In the genomic region with DNA sequence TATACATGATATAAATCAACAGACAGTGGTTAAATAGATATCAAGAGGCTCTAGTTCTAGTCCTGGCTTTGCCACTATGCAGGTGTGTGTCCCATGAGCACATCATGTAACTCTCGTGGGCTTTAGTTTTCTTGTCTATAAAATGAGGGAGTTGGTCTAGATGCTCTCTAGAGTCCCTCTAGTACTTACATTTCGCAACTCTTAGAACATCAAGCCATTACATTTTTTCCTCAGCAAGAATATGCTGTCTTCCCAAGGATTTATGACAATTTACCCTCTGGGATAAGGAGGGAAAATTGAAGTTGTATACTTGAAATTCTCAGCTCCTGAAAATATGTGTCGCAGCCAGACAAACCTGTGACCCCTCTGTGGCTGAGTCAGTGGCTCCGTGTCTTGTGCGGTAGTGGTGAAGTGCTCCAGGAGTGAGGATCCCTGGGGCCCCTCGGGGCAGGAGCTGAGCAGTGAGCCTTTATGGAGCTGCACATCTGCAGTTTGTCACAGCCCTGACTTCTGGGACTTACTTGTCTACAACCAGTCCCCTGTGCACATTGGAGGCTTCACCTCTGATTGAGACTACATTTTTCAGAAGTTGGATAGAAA, we compare ENCODE assay signal across 26 cellular contexts. TPM values are rescaled to one million over a fixed set of nuclear protein-coding genes. Genes with fewer than 3 reads are reported as not detected.
DNase-seq lines count a peak whose midpoint lies in the region; ATAC-seq, FAIRE-seq and TF ChIP-seq lines count a peak whose summit lies in the region.
"Had no signal": no experiment of that assay in that cellular context is flagged by ENCODE, and none has a peak within 500 bp of the region (broad histone marks: within the 10 kb centered on the region; RNA-seq: fewer than 3 reads in every experiment).

No MANE protein-coding gene starts in this region.

- H3K27me3 ChIP-seq in HepG2 (ENCODE audit: control insufficient read depth in 1 of 2, insufficient read depth in 2 of 2, low read length in 2 of 2) (no peaks in the 10 kb centered on the region), right lobe of liver (no peaks in the 10 kb centered on the region)
- H3K27me3 ChIP-seq: esophagus squamous epithelium, left lung, suprapubic skin, vagina had no signal

- no peak overlapping the region for H3K9ac ChIP-seq in HepG2 (ENCODE audit: insufficient read depth, low read depth, low read length)
- H3K9ac ChIP-seq in SK-N-MC (ENCODE audit: insufficient read length): peak overlapping the region; percentile 9
- H3K9ac ChIP-seq: parathyroid adenoma, SK-N-SH had no signal

- no peak for FAIRE-seq in HepG2 (lab: Jason Lieb, UNC)
- FAIRE-seq: colon had no signal

- CTCF ChIA-PET in HepG2 (lab: Yijun Ruan, JAX; ENCODE audit: low intra/inter-chr PET ratio, low total read pairs): interaction anchor here (1.6 to 2.0 kb wide), 2 partner anchors 291 to 439 kb away, joined by 5 read pairs; no protein-coding TSS in a partner anchor

- no peaks in the 10 kb centered on the region for H3K9me3 ChIP-seq in HepG2 (ENCODE audit: low read length)
- no peaks in the 10 kb centered on the region for H3K9me3 ChIP-seq in right lobe of liver
- H3K9me3 ChIP-seq in SK-N-MC (ENCODE audit: low read depth, low read length): no peaks in the 10 kb centered on the region
- H3K9me3 ChIP-seq: esophagus squamous epithelium, left lung, SK-N-SH, suprapubic skin, vagina had no signal

- no TSS peak for BruUV-seq in HepG2 (replicated peaks; lab: Mats Ljungman, UMichigan)

- POLR2A ChIA-PET in HepG2 (lab: Yijun Ruan, JAX): no interaction called here

- TF ChIP-seq POLR2A in HepG2 (IDR thresholded peaks at IDR 0.05; ENCODE audit: insufficient read depth in 1 of 2, low read depth in 2 of 2, low read length in 2 of 2): no peak
- TF ChIP-seq POLR2A in right lobe of liver (IDR thresholded peaks at IDR 0.05): no peak

- DNase-seq in HepG2 (ENCODE audit: low spot score): no peak
- no peak for DNase-seq in right lobe of liver
- no peak for DNase-seq in SK-N-MC (ENCODE audit: low read depth, low spot score)
- peak; percentile 43 for DNase-seq in fibroblast of villous mesenchyme (ENCODE audit: low read depth)
- peak in 6 of 49 donors; percentile 2 to 17 (median 5) for DNase-seq in substantia nigra (lab: John Stamatoyannopoulos, UW)
- DNase-seq in 8988T: no peak
- DNase-seq in left colon: no peak
- no peak for DNase-seq in NCI-H2081 treated with DMSO at 0.1 percent for 48 hours (lab: John Stamatoyannopoulos, UW)
- DNase-seq: activated CD8-positive, alpha-beta memory T cell treated with anti-CD3 and anti-CD28 coated beads, Interleukin-2, amount 50 U/mL, for 4 hours; activated naive CD8-positive, alpha-beta T cell treated with anti-CD3 and anti-CD28 coated beads, Interleukin-2, amount 10 ng/mL, durations not matched to agents 7 days and 5 days; endodermal cell; esophagus squamous epithelium; GDM1; left lung; NCI-H1417 treated with DMSO at 0.1 percent for 48 hours; NCI-H2107; NCI-H510A treated with DMSO at 0.1 percent for 48 hours; SK-N-SH; WERI-Rb-1 had no signal

- H3K36me3 ChIP-seq in HepG2 (replicated peaks in 1 of 2; ENCODE audit: control insufficient read depth in 1 of 2, insufficient read depth in 2 of 2, low read length in 2 of 2) (0 out of 5 replicates have a peak, but pooled peaks cover 0 to 2% of the 10 kb centered on the region in 2 experiments), right lobe of liver (no peaks in the 10 kb centered on the region), SK-N-MC (ENCODE audit: insufficient read depth, low read length) (peaks cover 6% of the 10 kb centered on the region; the same call in 1 of the 2 replicates)
- H3K36me3 ChIP-seq: esophagus squamous epithelium, left lung, suprapubic skin, vagina had no signal

- in situ Hi-C loops in HepG2 (cut with HindIII; ENCODE audit: extremely low pct_ligation_motif_present, low pct_unique_long_range_greater_than_20kb): loop anchor here (25.0 kb wide), 1 partner anchor 274 kb away; no protein-coding TSS in a partner anchor

- peaks cover 60% of the 10 kb centered on the region for H4K20me1 ChIP-seq in HepG2 (ENCODE audit: insufficient read depth, low read length)

- TF ChIP-seq CTCF in HepG2 (CRISPR knock-in tag; IDR thresholded peaks at IDR 0.05) (no peak), right lobe of liver (IDR thresholded peaks at IDR 0.05) (no peak), fibroblast of villous mesenchyme (IDR thresholded peaks at IDR 0.05; ENCODE audit: insufficient read depth, low read depth, low read length) (no peak)

- H3K27ac ChIP-seq in HepG2 (ENCODE audit: extremely low read length, insufficient read depth, low read length) (peak overlapping the region; percentile 6), right lobe of liver (no peak overlapping the region), SK-N-MC (peak overlapping the region; percentile 60; the same call in 1 of the 2 replicates), substantia nigra (ENCODE audit: low read depth, low read length, poor library complexity, severe bottlenecking) (peak overlapping the region; percentile 33)
- H3K27ac ChIP-seq: esophagus squamous epithelium, left lung, parathyroid adenoma, suprapubic skin, vagina, WERI-Rb-1 had no signal

- WGBS in HepG2 (ENCODE audit: low lambda C conversion rate): 90% methylated on average over 6 of the region's 6 CpGs
- 88% methylated on average over 5 of the region's 6 CpGs for WGBS in right lobe of liver (ENCODE audit: insufficient coverage, low coverage, low lambda C conversion rate, missing lambda C conversion rate)

- intact Hi-C loops in HepG2 (cut with micrococcal nuclease; ENCODE audit: unreplicated experiment): loop anchor here (5.0 kb wide), 1 partner anchor 34 kb away; no protein-coding TSS in a partner anchor
- intact Hi-C loops in right lobe of liver (cut with DNase I): no loop called here
- intact Hi-C loops in left colon (cut with DNase I, micrococcal nuclease): no loop called here

- no peak for TF ChIP-seq RAD21 in HepG2 (CRISPR knock-in tag; IDR thresholded peaks at IDR 0.05)

- ATAC-seq in HepG2 (peak; percentile 20; the same call in 2 of the 3 replicates), right lobe of liver (no peak), left colon (no peak)
- ATAC-seq: left lung; natural killer cell treated with Interleukin-12 subunit alpha and Interleukin-12 subunit beta and Interleukin-15 and Interleukin-18, amount 100 ng/mL, for 72 hours had no signal

- peaks cover 99% of the 10 kb centered on the region for H3K79me2 ChIP-seq in HepG2 (ENCODE audit: insufficient read depth, low read length)

- H3K4me2 ChIP-seq in HepG2 (ENCODE audit: low read depth, low read length): no peak overlapping the region
- H3K4me2 ChIP-seq: SK-N-SH had no signal

- H2AFZ ChIP-seq in HepG2 (ENCODE audit: low read length): no peak overlapping the region
- H2AFZ ChIP-seq: parathyroid adenoma had no signal

- H3K4me3 ChIP-seq in HepG2 (replicated peaks in 1 of 3; ENCODE audit: insufficient read depth in 1 of 3, low read depth in 2 of 3, low read length in 3 of 3) (no peak overlapping the region), right lobe of liver (no peak overlapping the region), SK-N-MC (peak overlapping the region; percentile 45), fibroblast of villous mesenchyme (ENCODE audit: low read depth, low read length) (no peak overlapping the region)
- H3K4me3 ChIP-seq: esophagus squamous epithelium, left lung, suprapubic skin, vagina had no signal

- TF ChIP-seq EP300 in HepG2 (IDR thresholded peaks at IDR 0.05; ENCODE audit: low read depth in 2 of 2, low read length in 2 of 2) (no peak), HepG2 (CRISPR knock-in tag; IDR thresholded peaks at IDR 0.05; ENCODE audit: borderline replicate concordance) (no peak)

- peaks cover 53% of the 10 kb centered on the region for H3K4me1 ChIP-seq in HepG2 (ENCODE audit: insufficient read depth, low read length)
- peaks cover 0 to 13% (median 5%) of the 10 kb centered on the region in 4 donors for H3K4me1 ChIP-seq in right lobe of liver

RNA-seq across cellular contexts. Expression of a gene that starts 6.8 kb away (rescaled TPM):
- total RNA-seq in HepG2 (2016; rRNA removed; fragmentation: Illumina TruSeq; extraction: Trizol) (80.9 and 84.8 TPM in 2 replicates), right lobe of liver (10 to 100 TPM; 27.2 to 41.6 (median 33.2) TPM), fibroblast of villous mesenchyme (29.3 and 62.2 TPM in 2 replicates), left colon (10 to 100 TPM; 36.9 to 55.5 TPM)
- total RNA-seq in HepG2 (2016; cell fraction: cytosol; rRNA removed; fragmentation: Illumina TruSeq; extraction: Trizol; ENCODE audit: low read depth): 23.7 and 25.9 TPM in 2 replicates
- total RNA-seq in HepG2 (2016; cell fraction: insoluble cytoplasmic fraction; rRNA removed; fragmentation: Illumina TruSeq; extraction: Trizol): 72.6 and 81.6 TPM in 2 replicates
- 83.8 and 88.8 TPM in 2 replicates for total RNA-seq in HepG2 (2016; cell fraction: membrane; rRNA removed; fragmentation: Illumina TruSeq; extraction: Trizol)
- total RNA-seq in HepG2 (2016; cell fraction: nucleus; rRNA removed; fragmentation: Illumina TruSeq; extraction: Trizol): 99.5 and 101 TPM in 2 replicates
- 82.0 and 90.5 TPM in 2 replicates for polyA plus RNA-seq in HepG2 (2011; rRNA removed)
- 61.3 and 62.5 TPM in 2 replicates for polyA plus RNA-seq in HepG2 (2011; cell fraction: cytosol; rRNA removed)
- polyA plus RNA-seq in HepG2 (2011; cell fraction: nucleus; rRNA removed): 153 and 172 TPM in 2 replicates
- 92.8 and 94.0 TPM in 2 replicates for polyA plus RNA-seq in HepG2 (2012)
- 10.4 and 11.2 TPM in 2 replicates for polyA plus RNA-seq in HepG2 (2016; cell fraction: cytosol; fragmentation: Illumina TruSeq; extraction: Trizol; ENCODE audit: low read depth)
- 73.3 and 79.7 TPM in 2 replicates for polyA plus RNA-seq in HepG2 (2016; cell fraction: insoluble cytoplasmic fraction; fragmentation: Illumina TruSeq; extraction: Trizol; ENCODE audit: low read depth)
- polyA plus RNA-seq in HepG2 (2016; cell fraction: membrane; fragmentation: Illumina TruSeq; extraction: Trizol; ENCODE audit: low read depth): 43.3 and 47.6 TPM in 2 replicates
- polyA plus RNA-seq in HepG2 (2016; cell fraction: nucleus; fragmentation: Illumina TruSeq; extraction: Trizol; ENCODE audit: insufficient read depth, low read depth): 120 and 126 TPM in 2 replicates
- polyA minus RNA-seq in HepG2 (2011; rRNA and poly(A)+ RNA removed; ENCODE audit: low replicate concordance): 87.5 and 190 TPM in 2 replicates
- polyA minus RNA-seq in HepG2 (2011; cell fraction: cytosol; rRNA and poly(A)+ RNA removed): 78.8 and 85.6 TPM in 2 replicates
- polyA minus RNA-seq in HepG2 (2011; cell fraction: nucleus; rRNA and poly(A)+ RNA removed): 197 and 215 TPM in 2 replicates

RNA-seq across cellular contexts. Expression of a gene that starts 7.0 kb away (rescaled TPM):
- total RNA-seq in HepG2 (2016; rRNA removed; fragmentation: Illumina TruSeq; extraction: Trizol) (0.49 and 0.73 TPM in 2 replicates), right lobe of liver (under 1 TPM in 5 of 6 experiments, not detected in 1; 0.12 to 0.53 (median 0.20) TPM), fibroblast of villous mesenchyme (0.32 and 2.6 TPM in 2 replicates), left colon (under 1 TPM in 1 of 2 donors, not detected in 1; 0.73 TPM)
- total RNA-seq in HepG2 (2016; cell fraction: cytosol; rRNA removed; fragmentation: Illumina TruSeq; extraction: Trizol; ENCODE audit: low read depth): 1.1 TPM in 2 replicates
- total RNA-seq in HepG2 (2016; cell fraction: insoluble cytoplasmic fraction; rRNA removed; fragmentation: Illumina TruSeq; extraction: Trizol): 0.54 and 0.69 TPM in 2 replicates
- 0.56 and 0.79 TPM in 2 replicates for total RNA-seq in HepG2 (2016; cell fraction: membrane; rRNA removed; fragmentation: Illumina TruSeq; extraction: Trizol)
- 1.3 and 2.4 TPM in 2 replicates for total RNA-seq in HepG2 (2016; cell fraction: nucleus; rRNA removed; fragmentation: Illumina TruSeq; extraction: Trizol)
- 0.30 and 0.40 TPM in 2 replicates for polyA plus RNA-seq in HepG2 (2011; rRNA removed)
- polyA plus RNA-seq in HepG2 (2011; cell fraction: cytosol; rRNA removed): 0.08 TPM in 2 replicates
- 0.55 and 0.61 TPM in 2 replicates for polyA plus RNA-seq in HepG2 (2011; cell fraction: nucleus; rRNA removed)
- polyA plus RNA-seq in HepG2 (2012): 0.36 and 1.2 TPM in 2 replicates
- 0.09 TPM in 1 of 2 replicates, not detected in the other for polyA plus RNA-seq in HepG2 (2016; cell fraction: cytosol; fragmentation: Illumina TruSeq; extraction: Trizol; ENCODE audit: low read depth)
- polyA plus RNA-seq in HepG2 (2016; cell fraction: insoluble cytoplasmic fraction; fragmentation: Illumina TruSeq; extraction: Trizol; ENCODE audit: low read depth): 0.37 and 0.54 TPM in 2 replicates
- polyA plus RNA-seq in HepG2 (2016; cell fraction: membrane; fragmentation: Illumina TruSeq; extraction: Trizol; ENCODE audit: low read depth): 0.23 and 0.35 TPM in 2 replicates
- polyA plus RNA-seq in HepG2 (2016; cell fraction: nucleus; fragmentation: Illumina TruSeq; extraction: Trizol; ENCODE audit: insufficient read depth, low read depth): 0.66 and 1.2 TPM in 2 replicates
- 1.5 TPM in 1 of 2 replicates, not detected in the other for polyA minus RNA-seq in HepG2 (2011; rRNA and poly(A)+ RNA removed; ENCODE audit: low replicate concordance)
- polyA minus RNA-seq in HepG2 (2011; cell fraction: cytosol; rRNA and poly(A)+ RNA removed): not detected in 2 replicates
- polyA minus RNA-seq in HepG2 (2011; cell fraction: nucleus; rRNA and poly(A)+ RNA removed): 3.9 and 6.3 TPM in 2 replicates
- total RNA-seq: activated naive CD8-positive, alpha-beta T cell treated with anti-CD3 and anti-CD28 coated beads, Interleukin-2, amount 10 ng/mL, durations not matched to agents 7 days and 5 days; natural killer cell treated with Interleukin-12 subunit alpha and Interleukin-12 subunit beta and Interleukin-15 and Interleukin-18, amount 100 ng/mL, for 72 hours; T-helper 2 cell treated with Interferon-gamma antibody and Interleukin-4, amounts not matched to agents 100 ng/mL and 5 ng/mL, for 36 hours; vagina had no signal
- polyA plus RNA-seq: CD14-positive monocyte had no signal

Comparison
In these comparisons a context has a peak if more than half of its experiments do, and no peak if none do; other contexts are left out.
1. H3K27ac ChIP-seq: peak in HepG2 (single experiment), SK-N-MC (single experiment) and substantia nigra (single experiment); none in right lobe of liver (0 of 3).